8 cellular contexts compared by ENCODE assay signal in the genomic region with DNA sequence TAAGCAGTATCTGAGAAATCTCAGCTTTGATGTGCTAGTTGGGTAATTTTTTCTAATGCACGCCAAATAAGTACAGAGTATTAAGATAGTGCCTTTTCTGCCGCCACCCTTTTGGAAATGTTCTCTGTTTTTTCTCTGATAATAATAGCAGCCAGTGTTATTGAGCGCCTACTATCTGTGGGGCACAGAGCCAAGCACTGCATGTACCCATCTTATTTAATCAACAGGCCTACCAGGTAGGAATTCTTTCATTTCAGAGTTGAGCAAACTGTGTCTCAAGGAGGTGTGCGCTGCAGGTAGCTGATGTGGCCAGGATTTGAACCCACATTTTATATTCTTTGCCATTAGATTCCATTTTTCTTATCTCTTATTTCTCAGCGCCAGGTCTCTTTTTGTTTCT. TPM values are rescaled to one million over a fixed set of nuclear protein-coding genes. Genes with fewer than 3 reads are reported as not detected.
DNase-seq lines count a peak whose midpoint lies in the region; ATAC-seq lines count a peak whose summit lies in the region.

No MANE protein-coding gene starts in this region.

- intact Hi-C loops in CD4-positive, alpha-beta memory T cell (cut with micrococcal nuclease) = no loop called here

- POLR2A ChIA-PET in CD4-positive, alpha-beta memory T cell (lab: Charles Lee; ENCODE audit: partially characterized antibody) = interaction anchor here (0.8 to 1.6 kb wide), 4 partner anchors 22 to 42 kb away, joined by 3 to 4 read pairs (median 4); a partner anchor contains a TSS

- H3K4me3 Mint-ChIP-seq in CD4-positive, alpha-beta memory T cell = peak overlapping the region; percentile 94 to 100 (median 97)
- H3K4me3 Mint-ChIP-seq in natural killer cell treated with Interleukin-12 subunit alpha and Interleukin-12 subunit beta and Interleukin-15 and Interleukin-18, amount 100 ng/mL, for 72 hours = peak overlapping the region; percentile 93

- no peaks in the 10 kb centered on the region for H3K9me3 Mint-ChIP-seq in CD4-positive, alpha-beta memory T cell
- no peaks in the 10 kb centered on the region for H3K9me3 Mint-ChIP-seq in natural killer cell treated with Interleukin-12 subunit alpha and Interleukin-12 subunit beta and Interleukin-15 and Interleukin-18, amount 100 ng/mL, for 72 hours

- no peak overlapping the region for H3K4me3 ChIP-seq in CD4-positive, alpha-beta memory T cell (ENCODE audit: low read length in 2 of 2)
- no peak overlapping the region for H3K4me3 ChIP-seq in NT2/D1 (ENCODE audit: insufficient read length, low read depth)
- peak overlapping the region; percentile 91 to 97 for H3K4me3 ChIP-seq in duodenal mucosa (ENCODE audit: low read depth in 1 of 2, low read length in 2 of 2)

- CTCF ChIA-PET in CD4-positive, alpha-beta memory T cell (lab: Charles Lee; ENCODE audit: partially characterized antibody) = no interaction called here

- H3K36me3 Mint-ChIP-seq in CD4-positive, alpha-beta memory T cell = peaks cover 29 to 60% of the 10 kb centered on the region in 2 donors
- peaks cover 23% of the 10 kb centered on the region for H3K36me3 Mint-ChIP-seq in natural killer cell treated with Interleukin-12 subunit alpha and Interleukin-12 subunit beta and Interleukin-15 and Interleukin-18, amount 100 ng/mL, for 72 hours

- H3K4me1 Mint-ChIP-seq in CD4-positive, alpha-beta memory T cell = peaks cover 27 to 72% (median 48%) of the 10 kb centered on the region in 4 donors
- H3K4me1 Mint-ChIP-seq in natural killer cell treated with Interleukin-12 subunit alpha and Interleukin-12 subunit beta and Interleukin-15 and Interleukin-18, amount 100 ng/mL, for 72 hours (ENCODE audit: low read depth in 2 of 2) = peaks cover 53 to 55% of the 10 kb centered on the region in 2 donors

- no peak for ATAC-seq in natural killer cell treated with Interleukin-12 subunit alpha and Interleukin-12 subunit beta and Interleukin-15 and Interleukin-18, amount 100 ng/mL, for 72 hours
- no peak for ATAC-seq in GM21360 (IDR thresholded peaks at IDR 0.05; ENCODE audit: unreplicated experiment)
- no peak for ATAC-seq in GM19351 (IDR thresholded peaks at IDR 0.05; ENCODE audit: unreplicated experiment)

- H3K27me3 ChIP-seq in CD4-positive, alpha-beta memory T cell (ENCODE audit: insufficient read depth, low read length) = no peaks in the 10 kb centered on the region
- H3K27me3 ChIP-seq in NT2/D1 (ENCODE audit: insufficient read depth, insufficient read length) (no peaks in the 10 kb centered on the region), duodenal mucosa (ENCODE audit: control insufficient read depth in 1 of 2, insufficient read depth in 2 of 2, low read length in 2 of 2) (no peaks in the 10 kb centered on the region)

- DNase-seq in CD4-positive, alpha-beta memory T cell = no peak
- DNase-seq in NT2/D1 (ENCODE audit: low read depth, low spot score) (no peak), HuH-7 (ENCODE audit: low spot score) (no peak), NCI-H510A treated with DMSO at 0.1 percent for 48 hours (lab: John Stamatoyannopoulos, UW) (no peak)
- no peak for DNase-seq in natural killer cell treated with Interleukin-12 subunit alpha and Interleukin-12 subunit beta and Interleukin-15 and Interleukin-18, amount 100 ng/mL, for 72 hours (ENCODE audit: low spot score)

- H3K4me1 ChIP-seq in CD4-positive, alpha-beta memory T cell (ENCODE audit: insufficient read depth, low read length) = peaks cover 57% of the 10 kb centered on the region
- H3K4me1 ChIP-seq in NT2/D1 (ENCODE audit: insufficient read depth, insufficient read length) = peaks cover 8% of the 10 kb centered on the region
- peaks cover 52 to 53% of the 10 kb centered on the region in 2 donors for H3K4me1 ChIP-seq in duodenal mucosa (ENCODE audit: control insufficient read depth in 1 of 2, insufficient read depth in 2 of 2, low read length in 2 of 2)

- H3K9ac ChIP-seq in NT2/D1 (ENCODE audit: insufficient read length, low read depth) (peak overlapping the region; percentile 3), duodenal mucosa (ENCODE audit: low read depth in 1 of 2, low read length in 2 of 2) (peak overlapping the region; percentile 95 to 96)

- H3K27ac ChIP-seq in CD4-positive, alpha-beta memory T cell (ENCODE audit: low read depth, low read length) = peak overlapping the region; percentile 94
- no peak overlapping the region for H3K27ac ChIP-seq in duodenal mucosa (ENCODE audit: low read depth, low read length)

- peak overlapping the region; percentile 81 to 100 (median 96) for H3K27ac Mint-ChIP-seq in CD4-positive, alpha-beta memory T cell
- H3K27ac Mint-ChIP-seq in natural killer cell treated with Interleukin-12 subunit alpha and Interleukin-12 subunit beta and Interleukin-15 and Interleukin-18, amount 100 ng/mL, for 72 hours = peak overlapping the region; percentile 74 to 87

- no peaks in the 10 kb centered on the region for H3K27me3 Mint-ChIP-seq in CD4-positive, alpha-beta memory T cell
- no peaks in the 10 kb centered on the region for H3K27me3 Mint-ChIP-seq in natural killer cell treated with Interleukin-12 subunit alpha and Interleukin-12 subunit beta and Interleukin-15 and Interleukin-18, amount 100 ng/mL, for 72 hours

- peaks cover 37% of the 10 kb centered on the region for H3K36me3 ChIP-seq in CD4-positive, alpha-beta memory T cell (ENCODE audit: insufficient read depth, low read length)
- peaks cover 63% of the 10 kb centered on the region for H3K36me3 ChIP-seq in NT2/D1 (ENCODE audit: insufficient read depth, insufficient read length, low read length)
- peaks cover 33 to 49% of the 10 kb centered on the region in 2 donors for H3K36me3 ChIP-seq in duodenal mucosa (ENCODE audit: control insufficient read depth in 1 of 2, insufficient read depth in 2 of 2, low read length in 2 of 2)

- no peaks in the 10 kb centered on the region for H3K9me3 ChIP-seq in CD4-positive, alpha-beta memory T cell (ENCODE audit: control insufficient read depth in 1 of 2, low read length in 2 of 2)
- H3K9me3 ChIP-seq in NT2/D1 (ENCODE audit: insufficient read depth, low read length) (no peaks in the 10 kb centered on the region), duodenal mucosa (ENCODE audit: control insufficient read depth in 1 of 2, low read length in 2 of 2) (no peaks in the 10 kb centered on the region)

RNA-seq across cellular contexts. Expression of a gene that starts 1.4 kb away (rescaled TPM):
- total RNA-seq in CD4-positive, alpha-beta memory T cell = 10 to 100 TPM; 53.9 to 56.9 TPM
- 10 to 100 TPM in 1 of 2 donors, 1 to 10 TPM in 1; 3.9 to 15.6 TPM for polyA plus RNA-seq in CD4-positive, alpha-beta memory T cell
- 10 to 100 TPM; 40.7 to 63.9 TPM for total RNA-seq in natural killer cell treated with Interleukin-12 subunit alpha and Interleukin-12 subunit beta and Interleukin-15 and Interleukin-18, amount 100 ng/mL, for 72 hours

RNA-seq across cellular contexts. Expression of a gene that starts 21.5 kb away (rescaled TPM):
- 100 to 1,000 TPM; 256 to 259 TPM for total RNA-seq in CD4-positive, alpha-beta memory T cell
- 10 to 100 TPM in 1 of 2 donors, 1 to 10 TPM in 1; 1.3 to 14.3 TPM for polyA plus RNA-seq in CD4-positive, alpha-beta memory T cell
- 100 to 1,000 TPM; 266 to 434 TPM for total RNA-seq in natural killer cell treated with Interleukin-12 subunit alpha and Interleukin-12 subunit beta and Interleukin-15 and Interleukin-18, amount 100 ng/mL, for 72 hours

RNA-seq across cellular contexts. Expression of a gene that starts 28.4 kb away (rescaled TPM):
- 1 to 10 TPM; 1.2 to 1.5 TPM for total RNA-seq in CD4-positive, alpha-beta memory T cell
- polyA plus RNA-seq in CD4-positive, alpha-beta memory T cell = under 1 TPM; 0.47 to 0.69 TPM
- 1 to 10 TPM; 1.9 to 3.3 TPM for total RNA-seq in natural killer cell treated with Interleukin-12 subunit alpha and Interleukin-12 subunit beta and Interleukin-15 and Interleukin-18, amount 100 ng/mL, for 72 hours

RNA-seq across cellular contexts. Expression of a gene that starts 32.9 kb away (rescaled TPM):
- total RNA-seq in CD4-positive, alpha-beta memory T cell = 10 to 100 TPM; 21.2 to 23.4 TPM
- 10 to 100 TPM; 22.5 to 28.5 TPM for polyA plus RNA-seq in CD4-positive, alpha-beta memory T cell
- 10 to 100 TPM; 15.1 to 27.6 TPM for total RNA-seq in natural killer cell treated with Interleukin-12 subunit alpha and Interleukin-12 subunit beta and Interleukin-15 and Interleukin-18, amount 100 ng/mL, for 72 hours

RNA-seq across cellular contexts. Expression of a gene that starts 35.6 kb away (rescaled TPM):
- 100 to 1,000 TPM in 1 of 2 experiments, 10 to 100 TPM in 1; 92.7 to 105 TPM for total RNA-seq in CD4-positive, alpha-beta memory T cell
- 10 to 100 TPM in 1 of 2 donors, 1 to 10 TPM in 1; 7.2 to 17.8 TPM for polyA plus RNA-seq in CD4-positive, alpha-beta memory T cell
- 10 to 100 TPM; 35.7 to 39.5 TPM for total RNA-seq in natural killer cell treated with Interleukin-12 subunit alpha and Interleukin-12 subunit beta and Interleukin-15 and Interleukin-18, amount 100 ng/mL, for 72 hours

Comparison
In these comparisons a context has a peak if more than half of its experiments do, and no peak if none do; other contexts are left out.
1. H3K4me3 ChIP-seq: peak in duodenal mucosa (2 of 2); none in CD4-positive, alpha-beta memory T cell (0 of 2) and NT2/D1 (single experiment).